In genomic region chr5:139668064-139668880, GRCh38 we compare ENCODE assay signal across 8 cellular contexts. TPM values are rescaled to one million over a fixed set of nuclear protein-coding genes. Genes with fewer than 3 reads are reported as not detected.
DNase-seq lines count a peak whose midpoint lies in the region; ATAC-seq lines count a peak whose summit lies in the region.

No MANE protein-coding gene starts in this region.

- peaks cover 89% of the 10 kb centered on the region for H3K4me1 ChIP-seq in mesenchymal stem cell (ENCODE audit: control insufficient read depth, insufficient read depth, low read depth, low read length)

- H3K27ac ChIP-seq in cingulate gyrus (ENCODE audit: low read depth, low read length) (peak overlapping the region; percentile 95), mesenchymal stem cell (ENCODE audit: low read length, poor library complexity, severe bottlenecking) (peak overlapping the region; percentile 95), temporal lobe (ENCODE audit: low read depth, low read length) (peak overlapping the region; percentile 97)

- H4K8ac ChIP-seq in mesenchymal stem cell (ENCODE audit: low read length) = peak overlapping the region; percentile 42

- DNase-seq in activated T-cell treated with anti-CD3 and anti-CD28 coated beads for 48 hours (ENCODE audit: low read depth) = peak; percentile 24
- no peak for DNase-seq in activated T-cell treated with anti-CD3 and anti-CD28 coated beads for 4 hours
- peak; percentile 46 for DNase-seq in T-helper 2 cell treated with Interferon-gamma antibody and Interleukin-4, amounts not matched to agents 5 μg/mL and 100 μg/mL, for 36 hours (ENCODE audit: low spot score)
- DNase-seq in mesenchymal stem cell = peak; percentile 43
- DNase-seq in NCI-H187 treated with DMSO at 0.1 percent for 48 hours (lab: John Stamatoyannopoulos, UW) = no peak

- H3K27me3 Mint-ChIP-seq in T-helper 2 cell treated with Interferon-gamma antibody and Interleukin-4, amounts not matched to agents 5 μg/mL and 100 μg/mL, for 36 hours (ENCODE audit: low read depth) = peaks cover 3% of the 10 kb centered on the region

- 72% methylated on average over 55 of the region's 55 CpGs for WGBS in mesenchymal stem cell

- peak overlapping the region in 1 of 2 experiments; percentile 76 for H2BK12ac ChIP-seq in mesenchymal stem cell (ENCODE audit: low read length in 2 of 2)

- no peaks in the 10 kb centered on the region for H3K9me3 ChIP-seq in mesenchymal stem cell (ENCODE audit: control insufficient read depth, low read length)

- ATAC-seq in GM18520 (IDR thresholded peaks at IDR 0.05; ENCODE audit: unreplicated experiment) = no peak

- no peaks in the 10 kb centered on the region for H3K9me3 Mint-ChIP-seq in T-helper 2 cell treated with Interferon-gamma antibody and Interleukin-4, amounts not matched to agents 5 μg/mL and 100 μg/mL, for 36 hours

- no peak overlapping the region for H3K27ac Mint-ChIP-seq in T-helper 2 cell treated with Interferon-gamma antibody and Interleukin-4, amounts not matched to agents 5 μg/mL and 100 μg/mL, for 36 hours

- H3K4me2 ChIP-seq in mesenchymal stem cell (ENCODE audit: low read length, poor library complexity, severe bottlenecking) = peak overlapping the region; percentile 53

- H3K14ac ChIP-seq in mesenchymal stem cell (ENCODE audit: low read length in 2 of 2) = peak overlapping the region in 1 of 2 experiments; percentile 14

- H2AFZ ChIP-seq in mesenchymal stem cell (ENCODE audit: low read depth, low read length) = no peak overlapping the region

- H3K4me3 ChIP-seq in mesenchymal stem cell (ENCODE audit: insufficient read depth in 1 of 2, low read depth in 1 of 2, low read length in 2 of 2) = peak overlapping the region; percentile 16 to 76

- no peaks in the 10 kb centered on the region for H3K79me1 ChIP-seq in mesenchymal stem cell (replicated peaks; ENCODE audit: low read length, poor library complexity, severe bottlenecking)

- no peak overlapping the region for H3K23ac ChIP-seq in mesenchymal stem cell (ENCODE audit: low read length in 2 of 2)

- peak overlapping the region; percentile 82 for H2AK5ac ChIP-seq in mesenchymal stem cell (ENCODE audit: low read length, severe bottlenecking)

- peaks cover 19% of the 10 kb centered on the region for H3K4me1 Mint-ChIP-seq in T-helper 2 cell treated with Interferon-gamma antibody and Interleukin-4, amounts not matched to agents 5 μg/mL and 100 μg/mL, for 36 hours (ENCODE audit: low read depth)

- no peak overlapping the region for H3K4ac ChIP-seq in mesenchymal stem cell (ENCODE audit: low read depth in 1 of 2, low read length in 2 of 2)

- H3K36me3 Mint-ChIP-seq in T-helper 2 cell treated with Interferon-gamma antibody and Interleukin-4, amounts not matched to agents 5 μg/mL and 100 μg/mL, for 36 hours (ENCODE audit: low read depth) = no peaks in the 10 kb centered on the region

- H3K4me3 Mint-ChIP-seq in T-helper 2 cell treated with Interferon-gamma antibody and Interleukin-4, amounts not matched to agents 5 μg/mL and 100 μg/mL, for 36 hours = peak overlapping the region; percentile 70

- H3K27me3 ChIP-seq in mesenchymal stem cell (ENCODE audit: control insufficient read depth in 1 of 2, insufficient read depth in 1 of 2, low read length in 2 of 2) = no peaks in the 10 kb centered on the region

- peak overlapping the region; percentile 91 for H3K9ac ChIP-seq in mesenchymal stem cell (ENCODE audit: low read length)

- H3K18ac ChIP-seq in mesenchymal stem cell (ENCODE audit: low read depth in 1 of 2, low read length in 2 of 2) = peak overlapping the region; percentile 57 to 70

- H3K36me3 ChIP-seq in mesenchymal stem cell (ENCODE audit: control insufficient read depth in 1 of 2, insufficient read depth in 2 of 2, low read depth in 1 of 2, low read length in 2 of 2) = peaks cover 8 to 76% of the 10 kb centered on the region in 2 experiments

- peak overlapping the region; percentile 34 for H4K91ac ChIP-seq in mesenchymal stem cell (ENCODE audit: low read length)

- H2BK5ac ChIP-seq in mesenchymal stem cell (ENCODE audit: low read depth, low read length, poor library complexity, severe bottlenecking) = peak overlapping the region; percentile 80

- H2BK120ac ChIP-seq in mesenchymal stem cell (ENCODE audit: low read depth, low read length) = peak overlapping the region; percentile 73

- no peak overlapping the region for H2BK15ac ChIP-seq in mesenchymal stem cell (ENCODE audit: low read depth, poor library complexity, severe bottlenecking)

RNA-seq across cellular contexts. Expression of gene CXXC5, which starts 20.1 kb away (rescaled TPM):
- 75.1 TPM for polyA plus RNA-seq in mesenchymal stem cell (2013, experiment 1 of 2)
- 76.7 TPM for polyA plus RNA-seq in mesenchymal stem cell (2013, experiment 2 of 2)
- total RNA-seq in temporal lobe = 33.4 TPM

Comparison
In these comparisons a context has a peak if more than half of its experiments do, and no peak if none do; other contexts are left out.
1. DNase-seq: peak in activated T-cell treated with anti-CD3 and anti-CD28 coated beads for 48 hours (single experiment), T-helper 2 cell treated with Interferon-gamma antibody and Interleukin-4, amounts not matched to agents 5 μg/mL and 100 μg/mL, for 36 hours (single experiment) and mesenchymal stem cell (single experiment); none in activated T-cell treated with anti-CD3 and anti-CD28 coated beads for 4 hours (single experiment) and NCI-H187 treated with DMSO at 0.1 percent for 48 hours (single experiment).
2. Peak in every context shown above with its lines, with median percentiles within 50 percentile points of each other: H3K27ac ChIP-seq.